Comparison of ENCODE assay signal across 21 cellular contexts in genomic region chr15:87578776-87579175, GRCh38.
"Had no signal": no experiment of that assay in that cellular context is flagged by ENCODE, and none has a peak within 500 bp of the region (broad histone marks: within the 10 kb centered on the region; RNA-seq: fewer than 3 reads in every experiment).

No MANE protein-coding gene starts in this region.

- H3K9ac ChIP-seq: SK-N-SH had no signal

- H2AFZ ChIP-seq: PC-9 had no signal

- DNase-seq: KBM-7, MG63, NCI-H1092, NCI-H1436, NCI-H187, NCI-H2029, NCI-H2081 treated with DMSO at 0.1 percent for 48 hours, NCI-H2171, NCI-H226, NCI-H446, NCI-H510A, NCI-H524 treated with DMSO at 0.1 percent for 48 hours, NCI-H69, NCI-H774, PC-9, Peyer's patch, SHP77, SK-N-SH, SW 1271, T-cell had no signal

- H3K4me2 ChIP-seq: PC-9, SK-N-SH had no signal

- H3K9me3 ChIP-seq: MG63, Peyer's patch, SK-N-SH had no signal

- H3K27me3 ChIP-seq: MG63, Peyer's patch had no signal

- H3K36me3 ChIP-seq: MG63, Peyer's patch had no signal

- H3K4me1 ChIP-seq: Peyer's patch had no signal

- ATAC-seq: T-cell had no signal

- H3K27ac ChIP-seq: HL-60, PC-9, Peyer's patch had no signal

- H3K4me3 ChIP-seq: MG63, PC-9, Peyer's patch had no signal
